Comparison of ENCODE assay signal across 23 cellular contexts in the genomic region with DNA sequence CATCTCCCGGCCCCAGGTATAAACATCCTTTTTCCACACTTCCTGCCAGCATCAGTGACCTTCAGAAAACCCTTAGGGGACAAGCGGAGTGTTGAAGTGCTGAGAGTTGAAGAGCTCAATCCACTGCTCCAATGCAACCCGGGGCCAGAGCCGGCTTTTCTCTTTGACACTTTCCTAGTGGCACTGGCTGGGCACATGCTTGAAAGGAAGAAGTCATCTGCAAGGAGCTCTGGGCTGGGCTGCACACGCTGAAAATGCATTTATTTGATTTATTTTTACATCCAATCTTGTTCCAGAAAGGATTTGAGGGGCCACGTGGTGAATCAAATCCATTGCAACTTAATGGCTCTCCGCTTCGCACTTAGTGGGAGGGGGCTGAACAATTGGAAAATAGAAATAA.
"Had no signal": no experiment of that assay in that cellular context is flagged by ENCODE, and none has a peak within 500 bp of the region (broad histone marks: within the 10 kb centered on the region; RNA-seq: fewer than 3 reads in every experiment).

No MANE protein-coding gene starts in this region.

- H3K27ac ChIP-seq: coronary artery, dorsolateral prefrontal cortex, epithelial cell of prostate, foreskin keratinocyte, gastroesophageal sphincter, heart left ventricle, left lung, lower lobe of right lung had no signal

- ATAC-seq: esophagus mucosa, foreskin keratinocyte, gastroesophageal sphincter, heart left ventricle, left cardiac atrium, left lung, left ventricle myocardium superior, lower lobe of right lung had no signal

- H3K4me1 ChIP-seq: foreskin keratinocyte, heart left ventricle, left lung, lower lobe of right lung had no signal

- FAIRE-seq: colon, endometrium, frontal cortex, islet of Langerhans, keratinocyte had no signal

- DNase-seq: dermis blood vessel endothelial cell; dorsolateral prefrontal cortex; effector CD4-positive, alpha-beta T cell; effector memory CD4-positive, alpha-beta T cell; erythroblast; foreskin keratinocyte; heart left ventricle; hippocampal formation; left cardiac atrium; left lung; left ventricle myocardium superior; lower lobe of right lung; mesenchymal stem cell; mucosa of descending colon had no signal

- H3K9me3 ChIP-seq: gastroesophageal sphincter, heart left ventricle, left lung, lower lobe of right lung, mucosa of descending colon had no signal

- H3K27me3 ChIP-seq: foreskin keratinocyte had no signal

- H3K36me3 ChIP-seq: gastroesophageal sphincter, heart left ventricle, left lung, lower lobe of right lung had no signal

- H3K4me3 ChIP-seq: coronary artery, dorsolateral prefrontal cortex, gastroesophageal sphincter, heart left ventricle, left lung, lower lobe of right lung, mucosa of descending colon had no signal
